ENCODE assay signal across 1 cellular context in the genomic region with DNA sequence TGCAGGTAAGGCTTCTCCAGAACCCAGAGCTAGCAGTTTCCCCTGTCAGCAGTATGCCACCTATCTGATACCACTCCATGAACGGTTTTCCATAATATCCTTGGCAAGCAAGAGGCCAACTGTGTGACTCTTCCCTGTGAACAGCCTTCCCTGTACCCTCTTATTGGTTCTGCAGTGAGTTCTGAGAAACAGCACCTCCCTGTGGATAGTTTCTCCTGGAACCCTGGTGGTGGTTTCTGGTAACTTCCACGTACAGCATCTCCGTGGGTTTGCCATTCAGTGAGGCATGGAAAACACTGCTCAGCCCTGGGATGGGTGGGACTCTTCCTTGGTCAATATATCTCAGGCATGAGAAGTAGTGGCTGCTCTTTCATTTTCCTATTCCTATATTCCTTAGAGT.
TF ChIP-seq lines count a peak whose summit lies in the region.

No MANE protein-coding gene starts in this region.

TF ChIP-seq in HepG2, 621 proteins besides CTCF, POLR2A, EP300 and RAD21 (continued from another document):
- TF ChIP-seq, protein P1, sequence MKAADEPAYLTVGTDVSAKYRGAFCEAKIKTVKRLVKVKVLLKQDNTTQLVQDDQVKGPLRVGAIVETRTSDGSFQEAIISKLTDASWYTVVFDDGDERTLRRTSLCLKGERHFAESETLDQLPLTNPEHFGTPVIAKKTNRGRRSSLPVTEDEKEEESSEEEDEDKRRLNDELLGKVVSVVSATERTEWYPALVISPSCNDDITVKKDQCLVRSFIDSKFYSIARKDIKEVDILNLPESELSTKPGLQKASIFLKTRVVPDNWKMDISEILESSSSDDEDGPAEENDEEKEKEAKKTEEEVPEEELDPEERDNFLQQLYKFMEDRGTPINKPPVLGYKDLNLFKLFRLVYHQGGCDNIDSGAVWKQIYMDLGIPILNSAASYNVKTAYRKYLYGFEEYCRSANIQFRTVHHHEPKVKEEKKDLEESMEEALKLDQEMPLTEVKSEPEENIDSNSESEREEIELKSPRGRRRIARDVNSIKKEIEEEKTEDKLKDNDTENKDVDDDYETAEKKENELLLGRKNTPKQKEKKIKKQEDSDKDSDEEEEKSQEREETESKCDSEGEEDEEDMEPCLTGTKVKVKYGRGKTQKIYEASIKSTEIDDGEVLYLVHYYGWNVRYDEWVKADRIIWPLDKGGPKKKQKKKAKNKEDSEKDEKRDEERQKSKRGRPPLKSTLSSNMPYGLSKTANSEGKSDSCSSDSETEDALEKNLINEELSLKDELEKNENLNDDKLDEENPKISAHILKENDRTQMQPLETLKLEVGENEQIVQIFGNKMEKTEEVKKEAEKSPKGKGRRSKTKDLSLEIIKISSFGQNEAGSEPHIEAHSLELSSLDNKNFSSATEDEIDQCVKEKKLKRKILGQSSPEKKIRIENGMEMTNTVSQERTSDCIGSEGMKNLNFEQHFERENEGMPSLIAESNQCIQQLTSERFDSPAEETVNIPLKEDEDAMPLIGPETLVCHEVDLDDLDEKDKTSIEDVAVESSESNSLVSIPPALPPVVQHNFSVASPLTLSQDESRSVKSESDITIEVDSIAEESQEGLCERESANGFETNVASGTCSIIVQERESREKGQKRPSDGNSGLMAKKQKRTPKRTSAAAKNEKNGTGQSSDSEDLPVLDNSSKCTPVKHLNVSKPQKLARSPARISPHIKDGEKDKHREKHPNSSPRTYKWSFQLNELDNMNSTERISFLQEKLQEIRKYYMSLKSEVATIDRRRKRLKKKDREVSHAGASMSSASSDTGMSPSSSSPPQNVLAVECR (CRISPR knock-in tag; IDR thresholded peaks at IDR 0.05; ENCODE audit: borderline replicate concordance): no peak
- peak; percentile 79 for TF ChIP-seq SMC3 (IDR thresholded peaks at IDR 0.05; ENCODE audit: low read length)
- TF ChIP-seq, protein P2, sequence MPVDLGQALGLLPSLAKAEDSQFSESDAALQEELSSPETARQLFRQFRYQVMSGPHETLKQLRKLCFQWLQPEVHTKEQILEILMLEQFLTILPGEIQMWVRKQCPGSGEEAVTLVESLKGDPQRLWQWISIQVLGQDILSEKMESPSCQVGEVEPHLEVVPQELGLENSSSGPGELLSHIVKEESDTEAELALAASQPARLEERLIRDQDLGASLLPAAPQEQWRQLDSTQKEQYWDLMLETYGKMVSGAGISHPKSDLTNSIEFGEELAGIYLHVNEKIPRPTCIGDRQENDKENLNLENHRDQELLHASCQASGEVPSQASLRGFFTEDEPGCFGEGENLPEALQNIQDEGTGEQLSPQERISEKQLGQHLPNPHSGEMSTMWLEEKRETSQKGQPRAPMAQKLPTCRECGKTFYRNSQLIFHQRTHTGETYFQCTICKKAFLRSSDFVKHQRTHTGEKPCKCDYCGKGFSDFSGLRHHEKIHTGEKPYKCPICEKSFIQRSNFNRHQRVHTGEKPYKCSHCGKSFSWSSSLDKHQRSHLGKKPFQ (CRISPR knock-in tag; IDR thresholded peaks at IDR 0.05; ENCODE audit: insufficient replicate concordance): no peak
- TF ChIP-seq REL (CRISPR knock-in tag; conservative IDR thresholded peaks at IDR 0.05): no peak
- TF ChIP-seq, protein P3, sequence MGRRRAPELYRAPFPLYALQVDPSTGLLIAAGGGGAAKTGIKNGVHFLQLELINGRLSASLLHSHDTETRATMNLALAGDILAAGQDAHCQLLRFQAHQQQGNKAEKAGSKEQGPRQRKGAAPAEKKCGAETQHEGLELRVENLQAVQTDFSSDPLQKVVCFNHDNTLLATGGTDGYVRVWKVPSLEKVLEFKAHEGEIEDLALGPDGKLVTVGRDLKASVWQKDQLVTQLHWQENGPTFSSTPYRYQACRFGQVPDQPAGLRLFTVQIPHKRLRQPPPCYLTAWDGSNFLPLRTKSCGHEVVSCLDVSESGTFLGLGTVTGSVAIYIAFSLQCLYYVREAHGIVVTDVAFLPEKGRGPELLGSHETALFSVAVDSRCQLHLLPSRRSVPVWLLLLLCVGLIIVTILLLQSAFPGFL (CRISPR knock-in tag; IDR thresholded peaks at IDR 0.05): no peak
- no peak for TF ChIP-seq ZNF605 (CRISPR knock-in tag; IDR thresholded peaks at IDR 0.05)
- TF ChIP-seq NR2F6 (IDR thresholded peaks at IDR 0.05): no peak
- no peak for TF ChIP-seq NR2F6 (CRISPR knock-in tag; IDR thresholded peaks at IDR 0.05)
- TF ChIP-seq KMT2A (CRISPR knock-in tag; IDR thresholded peaks at IDR 0.05): no peak
- TF ChIP-seq NR1H2 (CRISPR knock-in tag; IDR thresholded peaks at IDR 0.05; ENCODE audit: borderline replicate concordance, low read depth): no peak
- TF ChIP-seq STAG1 (CRISPR knock-in tag; IDR thresholded peaks at IDR 0.05): peak; percentile 64
- no peak for TF ChIP-seq ZNF674 (CRISPR knock-in tag; IDR thresholded peaks at IDR 0.05; ENCODE audit: low read depth)
- TF ChIP-seq KDM1A (CRISPR knock-in tag; IDR thresholded peaks at IDR 0.05): no peak
- TF ChIP-seq PTBP1 (IDR thresholded peaks at IDR 0.05; ENCODE audit: low read depth, low read length, poor library complexity, severe bottlenecking): no peak
- TF ChIP-seq KLF11 (CRISPR knock-in tag; IDR thresholded peaks at IDR 0.05): no peak
- TF ChIP-seq ZNF703 (CRISPR knock-in tag; IDR thresholded peaks at IDR 0.05; ENCODE audit: borderline replicate concordance): no peak
